8 cellular contexts compared by ENCODE assay signal in genomic region chr17:64778102-64778366, GRCh38.
DNase-seq lines count a peak whose midpoint lies in the region; ATAC-seq and TF ChIP-seq lines count a peak whose summit lies in the region.

No MANE protein-coding gene starts in this region.

- H3K27ac ChIP-seq in BLaER1: peak overlapping the region; percentile 41; the same call in 1 of the 2 replicates
- no peak overlapping the region for H3K27ac ChIP-seq in HUES64 (ENCODE audit: low read depth, low read length)
- H3K27ac ChIP-seq in endodermal cell (ENCODE audit: low read depth, low read length): no peak overlapping the region
- no peak overlapping the region for H3K27ac ChIP-seq in brain microvascular endothelial cell

- peaks cover 87% of the 10 kb centered on the region for H3K4me1 ChIP-seq in BLaER1
- H3K4me1 ChIP-seq in HUES64 (ENCODE audit: insufficient read depth, low read length): peaks cover 11% of the 10 kb centered on the region; the same call in 1 of the 2 replicates
- H3K4me1 ChIP-seq in endodermal cell (ENCODE audit: control insufficient read depth, insufficient read depth, low read length): peaks cover 4% of the 10 kb centered on the region

- H3K36me3 Mint-ChIP-seq in endodermal cell (ENCODE audit: low read depth) (no peaks in the 10 kb centered on the region), neural crest cell (ENCODE audit: low read depth) (no peaks in the 10 kb centered on the region)

- peaks cover 21% of the 10 kb centered on the region for H3K4me1 Mint-ChIP-seq in endodermal cell
- peaks cover 11% of the 10 kb centered on the region for H3K4me1 Mint-ChIP-seq in neural crest cell

- in situ Hi-C loops in brain microvascular endothelial cell (cut with HindIII; ENCODE audit: low pct_ligation_motif_present, low sequenced_read_pairs) (no loop called here), KBM-7 (cut with MboI; ENCODE audit: low pct_unique_long_range_greater_than_20kb, low sequenced_read_pairs) (no loop called here)

- H3K4me2 ChIP-seq in BLaER1: peak overlapping the region; percentile 100

- H3K27me3 Mint-ChIP-seq in endodermal cell (ENCODE audit: insufficient read depth) (peaks cover 80% of the 10 kb centered on the region), neural crest cell (ENCODE audit: low read depth) (peaks cover 77% of the 10 kb centered on the region)

- DNase-seq in endodermal cell: no peak
- DNase-seq in neural crest cell (ENCODE audit: low read depth, low spot score): no peak
- DNase-seq in brain microvascular endothelial cell: no peak
- DNase-seq in NCI-H1092 (lab: John Stamatoyannopoulos, UW): no peak
- DNase-seq in KBM-7: no peak

- H3K4me3 Mint-ChIP-seq in endodermal cell (peak overlapping the region; percentile 38), neural crest cell (peak overlapping the region; percentile 78)

- H4K20me1 ChIP-seq in BLaER1: peaks cover 34% of the 10 kb centered on the region

- peak overlapping the region; percentile 53; the same call in 1 of the 2 replicates for H3K9ac ChIP-seq in BLaER1
- no peak overlapping the region for H3K9ac ChIP-seq in HUES64 (ENCODE audit: low read depth, low read length)
- H3K9ac ChIP-seq in endodermal cell (ENCODE audit: extremely low read depth, low read length, poor library complexity, severe bottlenecking): no peak overlapping the region

- H3K27ac Mint-ChIP-seq in endodermal cell (no peak overlapping the region), neural crest cell (ENCODE audit: unreplicated experiment) (no peak overlapping the region)

- H3K9me3 Mint-ChIP-seq in endodermal cell (no peaks in the 10 kb centered on the region), neural crest cell (no peaks in the 10 kb centered on the region)

- ATAC-seq in GM21526 (IDR thresholded peaks at IDR 0.05; ENCODE audit: low FRiP score, unreplicated experiment): no peak

- WGBS in HUES64: 3% methylated on average over 16 of the region's 16 CpGs
- WGBS in endodermal cell (ENCODE audit: insufficient coverage in 1 of 2, insufficient read length in 1 of 2), 2 experiments: 5 to 7% methylated on average over 8 to 16 of the region's 16 CpGs

- H3K27me3 ChIP-seq in BLaER1 (peaks cover 39% of the 10 kb centered on the region), HUES64 (ENCODE audit: insufficient read depth, low read length) (peaks cover 82% of the 10 kb centered on the region), endodermal cell (ENCODE audit: control insufficient read depth, insufficient read depth, low read length, poor library complexity, severe bottlenecking) (peaks cover 72% of the 10 kb centered on the region), brain microvascular endothelial cell (replicated peaks) (peaks cover 11% of the 10 kb centered on the region)

- TF ChIP-seq CTCF in endodermal cell (conservative IDR thresholded peaks at IDR 0.05) (no peak), neural crest cell (conservative IDR thresholded peaks at IDR 0.05) (no peak), brain microvascular endothelial cell (IDR thresholded peaks at IDR 0.05; ENCODE audit: low read depth, low read length, missing control alignments) (no peak)

- peaks cover 12% of the 10 kb centered on the region; the same call in 1 of the 2 replicates for H3K36me3 ChIP-seq in BLaER1
- H3K36me3 ChIP-seq in HUES64 (ENCODE audit: insufficient read depth, low read length): no peaks in the 10 kb centered on the region
- H3K36me3 ChIP-seq in endodermal cell (ENCODE audit: control insufficient read depth, insufficient read depth, low read length): no peaks in the 10 kb centered on the region
- H3K36me3 ChIP-seq in brain microvascular endothelial cell (replicated peaks): no peaks in the 10 kb centered on the region

- H3K4me3 ChIP-seq in BLaER1 (peak overlapping the region; percentile 61), HUES64 (ENCODE audit: low read length) (peak overlapping the region; percentile 65), endodermal cell (ENCODE audit: low read length) (no peak overlapping the region), brain microvascular endothelial cell (ENCODE audit: low read depth, low read length) (no peak overlapping the region)

- no peaks in the 10 kb centered on the region for H3K9me3 ChIP-seq in BLaER1
- H3K9me3 ChIP-seq in HUES64 (ENCODE audit: insufficient read depth, low read depth, low read length): no peaks in the 10 kb centered on the region
- no peaks in the 10 kb centered on the region for H3K9me3 ChIP-seq in endodermal cell (ENCODE audit: control insufficient read depth, low read length)

Comparison
In these comparisons a context has a peak if more than half of its experiments do, and no peak if none do; other contexts are left out.
1. H3K4me3 ChIP-seq: peak in BLaER1 (single experiment) and HUES64 (single experiment); none in endodermal cell (single experiment) and brain microvascular endothelial cell (single experiment).